Comparison of ENCODE assay signal across 19 cellular contexts in the genomic region with DNA sequence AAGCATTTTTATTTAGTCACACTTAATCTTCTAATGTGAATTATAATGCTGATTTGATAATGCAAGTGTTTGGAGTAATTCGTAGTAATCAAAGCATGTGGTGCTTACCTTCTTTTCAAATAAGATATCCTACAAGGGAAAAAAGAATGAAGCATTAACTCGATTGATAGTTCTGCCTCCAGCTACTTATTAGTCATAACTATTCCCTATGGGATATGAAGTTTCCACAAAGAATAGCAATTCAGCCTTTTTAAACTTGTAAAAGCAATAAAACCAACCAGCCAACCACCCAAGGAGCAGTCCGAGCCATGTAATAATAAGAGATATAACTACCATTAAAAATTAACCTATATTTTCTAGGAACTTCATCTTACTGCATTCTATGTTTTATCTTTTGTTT. TPM values are rescaled to one million over a fixed set of nuclear protein-coding genes. Genes with fewer than 3 reads are reported as not detected.
A peak's percentile ranks its signal among the peaks of the same experiment; 100 is the strongest.
DNase-seq lines count a peak whose midpoint lies in the region; ATAC-seq and TF ChIP-seq lines count a peak whose summit lies in the region.
"Had no signal": no experiment of that assay in that cellular context is flagged by ENCODE, and none has a peak within 500 bp of the region (broad histone marks: within the 10 kb centered on the region; RNA-seq: fewer than 3 reads in every experiment).

No MANE protein-coding gene starts in this region.

- no peak overlapping the region for H3K27ac ChIP-seq in ovary
- H3K27ac ChIP-seq: SJCRH30 had no signal

- intact Hi-C loops in ovary (cut with DNase I) = no loop called here

- ATAC-seq in GM21723 (IDR thresholded peaks at IDR 0.05; ENCODE audit: unreplicated experiment) = no peak
- ATAC-seq: CD8-positive, alpha-beta T cell; Panc1 had no signal

- H3K4me1 ChIP-seq in ovary (ENCODE audit: insufficient read depth) = no peaks in the 10 kb centered on the region
- H3K4me1 ChIP-seq: SJCRH30 had no signal

- H3K9me3 ChIP-seq in ovary = no peaks in the 10 kb centered on the region
- H3K9me3 ChIP-seq: SJCRH30 had no signal

- no peak for TF ChIP-seq POLR2A in ovary (IDR thresholded peaks at IDR 0.05)

- no peak for TF ChIP-seq CTCF in astrocyte of the spinal cord (IDR thresholded peaks at IDR 0.05; ENCODE audit: low read depth, low read length)
- TF ChIP-seq CTCF in ovary (IDR thresholded peaks at IDR 0.05) = no peak

- no peak overlapping the region for H3K4me3 ChIP-seq in astrocyte of the spinal cord (ENCODE audit: low read depth, low read length)
- no peak overlapping the region for H3K4me3 ChIP-seq in ovary
- H3K4me3 ChIP-seq: SJCRH30 had no signal

- no peaks in the 10 kb centered on the region for H3K36me3 ChIP-seq in ovary
- H3K36me3 ChIP-seq: SJCRH30 had no signal

- in situ Hi-C loops in astrocyte of the spinal cord (cut with HindIII; ENCODE audit: low sequenced_read_pairs) = no loop called here

- DNase-seq in GM03348 (ENCODE audit: low spot score) (peak; percentile 29), astrocyte of the spinal cord (ENCODE audit: low read depth, low spot score) (peak; percentile 14), myocyte (ENCODE audit: low read depth) (peak; percentile 30), ovary (no peak), globus pallidus (ENCODE audit: low spot score) (no peak), T-helper 1 cell (no peak)
- DNase-seq: AML-193; C1 segment of cervical spinal cord; CD8-positive, alpha-beta T cell; Karpas-422; NCI-H1694; NCI-H2081; NCI-H2171 treated with DMSO at 0.1 percent for 48 hours; NCI-H524 treated with DMSO at 0.1 percent for 48 hours; NCI-H82; SJCRH30 had no signal

- no peaks in the 10 kb centered on the region for H3K27me3 ChIP-seq in ovary
- H3K27me3 ChIP-seq: SJCRH30 had no signal

- WGBS in ovary, 3 donors = 70 to 74% (median 71%) methylated on average over 3 of the region's 3 CpGs

- TF ChIP-seq EP300 in ovary (IDR thresholded peaks at IDR 0.05) = no peak

RNA-seq across cellular contexts. Expression of a gene that starts 11.6 kb away (rescaled TPM):
- total RNA-seq in myocyte (0.88 and 2.2 TPM in 2 replicates), ovary (1 to 10 TPM in 6 of 7 donors, under 1 TPM in 1; 0.87 to 3.2 (median 1.4) TPM)
- 0.35 TPM for polyA plus RNA-seq in myocyte (2012)
- polyA plus RNA-seq in ovary = 1 to 10 TPM in 1 of 2 donors, under 1 TPM in 1; 0.29 to 4.2 TPM
- total RNA-seq: Daoy had no signal

RNA-seq across cellular contexts. Expression of a gene that starts 42.6 kb away (rescaled TPM):
- total RNA-seq in myocyte (84.2 and 88.2 TPM in 2 replicates), ovary (10 to 100 TPM; 25.4 to 49.2 (median 29.6) TPM)
- polyA plus RNA-seq in myocyte (2012) = 9.1 TPM
- 10 to 100 TPM; 11.2 to 16.1 TPM for polyA plus RNA-seq in ovary

Comparison
In these comparisons a context has a peak if more than half of its experiments do, and no peak if none do; other contexts are left out.
1. DNase-seq: peak in GM03348 (single experiment), astrocyte of the spinal cord (single experiment) and myocyte (single experiment); none in ovary (0 of 5), globus pallidus (single experiment) and T-helper 1 cell (0 of 5).